In the genomic region with DNA sequence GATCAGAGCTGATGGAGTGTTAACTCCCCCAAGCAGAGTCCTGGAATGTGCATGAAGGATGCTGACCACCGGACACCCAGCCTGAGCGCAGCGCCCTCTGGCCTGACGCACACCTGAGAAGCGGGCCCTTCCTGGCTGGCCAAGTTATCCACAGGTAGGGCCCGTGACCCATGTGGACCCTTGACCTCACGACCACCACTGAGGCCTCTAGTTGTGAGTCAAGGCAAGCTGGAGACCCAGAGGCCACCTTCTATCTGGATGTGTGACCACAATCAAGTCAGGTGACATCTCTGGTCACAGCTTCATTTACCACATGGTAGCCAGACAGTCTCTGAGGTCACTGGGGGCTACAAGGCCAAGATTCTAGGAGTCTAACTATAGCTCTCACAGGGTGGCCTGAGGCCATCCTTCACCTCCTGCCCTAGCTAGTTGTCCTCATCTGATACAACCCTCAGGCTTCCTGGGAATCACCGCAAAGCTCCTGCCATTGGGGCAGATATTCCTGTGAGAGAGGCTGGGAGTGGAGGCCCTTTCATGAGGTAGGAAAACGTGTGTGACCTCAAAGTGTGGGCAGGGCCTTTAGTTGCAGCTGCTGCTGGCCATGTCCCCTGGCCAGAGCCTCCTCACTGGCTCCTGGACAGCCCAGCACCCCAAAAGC, we compare ENCODE assay signal across 25 cellular contexts. TPM values are rescaled to one million over a fixed set of nuclear protein-coding genes. Genes with fewer than 3 reads are reported as not detected.
A peak's percentile ranks its signal among the peaks of the same experiment; 100 is the strongest.
DNase-seq lines count a peak whose midpoint lies in the region; ATAC-seq and TF ChIP-seq lines count a peak whose summit lies in the region.
"Had no signal": no experiment of that assay in that cellular context is flagged by ENCODE, and none has a peak within 500 bp of the region (broad histone marks: within the 10 kb centered on the region; RNA-seq: fewer than 3 reads in every experiment).

No MANE protein-coding gene starts in this region.

- no peaks in the 10 kb centered on the region for H3K9me3 Mint-ChIP-seq in nephron progenitor cell
- H3K9me3 Mint-ChIP-seq: T-helper 2 cell treated with Interferon-gamma antibody and Interleukin-4, amounts not matched to agents 5 μg/mL and 100 μg/mL, for 36 hours had no signal

- intact Hi-C loops in left colon (cut with DNase I, micrococcal nuclease) (no loop called here), gastrocnemius medialis (cut with DNase I; ENCODE audit: low total_unique reads) (no loop called here)

- H3K4me3 Mint-ChIP-seq in nephron progenitor cell: no peak overlapping the region
- H3K4me3 Mint-ChIP-seq: T-helper 2 cell treated with Interferon-gamma antibody and Interleukin-4, amounts not matched to agents 5 μg/mL and 100 μg/mL, for 36 hours had no signal

- no peak overlapping the region for H3K27ac ChIP-seq in gastrocnemius medialis
- H3K27ac ChIP-seq: A549, breast epithelium, foreskin keratinocyte, hepatocyte, RWPE1, VCaP had no signal

- H3K27me3 Mint-ChIP-seq in nephron progenitor cell (ENCODE audit: low read depth, poor library complexity): no peaks in the 10 kb centered on the region
- H3K27me3 Mint-ChIP-seq: progenitor cell of endocrine pancreas had no signal

- no peaks in the 10 kb centered on the region for H3K4me1 ChIP-seq in gastrocnemius medialis
- H3K4me1 ChIP-seq: A549, breast epithelium, Caco-2, foreskin keratinocyte had no signal

- ATAC-seq in left colon: no peak
- no peak for ATAC-seq in gastrocnemius medialis
- no peak for ATAC-seq in HG03135 (IDR thresholded peaks at IDR 0.05; ENCODE audit: unreplicated experiment)
- ATAC-seq: A549, esophagus mucosa, foreskin keratinocyte, GM12878 had no signal

- H3K36me3 Mint-ChIP-seq in nephron progenitor cell (ENCODE audit: low read depth): peaks cover 11% of the 10 kb centered on the region

- H3K27me3 ChIP-seq in gastrocnemius medialis: no peaks in the 10 kb centered on the region
- H3K27me3 ChIP-seq: BE2C, breast epithelium, foreskin keratinocyte, hepatocyte had no signal

- in situ Hi-C loops in gastrocnemius medialis (cut with MboI; ENCODE audit: low sequenced_read_pairs in 4 of 4): no loop called here

- peak; percentile 1 for DNase-seq in activated gamma-delta T cell treated with Interleukin-2 at 50 U/mL for 16 hours
- DNase-seq in activated gamma-delta T cell (lab: John Stamatoyannopoulos, UW): no peak
- peak; percentile 28 for DNase-seq in M059J (ENCODE audit: low read depth)
- DNase-seq in left colon: peak; percentile 3 to 24
- peak; percentile 0 to 9 for DNase-seq in gastrocnemius medialis
- DNase-seq in nephron progenitor cell: no peak
- no peak for DNase-seq in NCI-H2171 (lab: John Stamatoyannopoulos, UW)
- DNase-seq: BE2C; cortex of kidney; foreskin keratinocyte; NCI-H2029 treated with DMSO at 0.1 percent for 48 hours; NCI-H345; NCI-H748 treated with DMSO at 0.1 percent for 48 hours; stimulated activated CD4-positive, alpha-beta T cell treated with anti-CD3 and anti-CD28 coated beads, Interleukin-1b, Interleukin-23, amount 100 ng/mL, for 48 hours had no signal

- no peak for TF ChIP-seq POLR2A in gastrocnemius medialis (IDR thresholded peaks at IDR 0.05)

- peaks cover 24% of the 10 kb centered on the region for H3K4me1 Mint-ChIP-seq in nephron progenitor cell

- no peaks in the 10 kb centered on the region for H3K9me3 ChIP-seq in gastrocnemius medialis
- H3K9me3 ChIP-seq: A549, BE2C, breast epithelium, Caco-2 had no signal

- H3K27ac Mint-ChIP-seq in nephron progenitor cell: no peak overlapping the region
- H3K27ac Mint-ChIP-seq: T-helper 2 cell treated with Interferon-gamma antibody and Interleukin-4, amounts not matched to agents 5 μg/mL and 100 μg/mL, for 36 hours had no signal

- no peak overlapping the region for H3K4me3 ChIP-seq in gastrocnemius medialis
- H3K4me3 ChIP-seq: A549, breast epithelium, GM12878, hepatocyte had no signal

- H3K36me3 ChIP-seq in gastrocnemius medialis: peaks cover 0 to 59% of the 10 kb centered on the region in 2 donors
- H3K36me3 ChIP-seq: BE2C had no signal

- TF ChIP-seq CTCF in gastrocnemius medialis (IDR thresholded peaks at IDR 0.05 in 4 of 5, conservative IDR thresholded peaks at IDR 0.05 in 1 of 5) (no peak), nephron progenitor cell (IDR thresholded peaks at IDR 0.05) (no peak)

RNA-seq across cellular contexts. Expression of a gene that starts 53.1 kb away (rescaled TPM):
- total RNA-seq in M059J (2014; rRNA removed; shearing (Covaris generic)): 452 and 584 TPM in 2 replicates
- total RNA-seq in left colon: 100 to 1,000 TPM; 266 to 374 TPM
- total RNA-seq in gastrocnemius medialis: 100 to 1,000 TPM in 1 of 4 donors, 10 to 100 TPM in 3; 79.2 to 128 (median 88.5) TPM

RNA-seq across cellular contexts. Expression of a gene that starts 59.1 kb away (rescaled TPM):
- total RNA-seq in M059J (2014; rRNA removed; shearing (Covaris generic)): 145 and 253 TPM in 2 replicates
- total RNA-seq in left colon (100 to 1,000 TPM; 357 to 460 TPM), gastrocnemius medialis (10 to 100 TPM; 14.1 to 22.7 (median 17.9) TPM)

Comparison
In these comparisons a context has a peak if more than half of its experiments do, and no peak if none do; other contexts are left out.
1. DNase-seq: peak in activated gamma-delta T cell treated with Interleukin-2 at 50 U/mL for 16 hours (single experiment), M059J (single experiment), left colon (2 of 2) and gastrocnemius medialis (2 of 2); none in activated gamma-delta T cell (single experiment), nephron progenitor cell (single experiment) and NCI-H2171 (single experiment).